In genomic region chr2:205456682-205457081, GRCh38 we compare ENCODE assay signal across 30 cellular contexts.
"Had no signal": no experiment of that assay in that cellular context is flagged by ENCODE, and none has a peak within 500 bp of the region (broad histone marks: within the 10 kb centered on the region; RNA-seq: fewer than 3 reads in every experiment).

No MANE protein-coding gene starts in this region.

- H3K9me3 ChIP-seq: ascending aorta, breast epithelium, gastrocnemius medialis, heart left ventricle had no signal

- FAIRE-seq: endothelial cell of umbilical vein had no signal

- H3K27ac ChIP-seq: ascending aorta, breast epithelium, cardiac muscle cell, epithelial cell of prostate, gastrocnemius medialis, heart left ventricle had no signal

- H3K36me3 ChIP-seq: ascending aorta, breast epithelium, cardiac muscle cell, gastrocnemius medialis, heart left ventricle had no signal

- DNase-seq: activated CD4-positive, alpha-beta memory T cell treated with anti-CD3 and anti-CD28 coated beads, Interleukin-2, amount 10 ng/mL, durations not matched to agents 7 days and 5 days; activated CD4-positive, alpha-beta T cell treated with anti-CD3 and anti-CD28 coated beads for 1 hour; activated CD4-positive, alpha-beta T cell treated with anti-CD3 and anti-CD28 coated beads for 4 hours; activated CD4-positive, alpha-beta T cell treated with anti-CD3 and anti-CD28 coated beads, Interleukin-2, amount 10 ng/mL, durations not matched to agents 7 days and 5 days; activated CD4-positive, alpha-beta T cell treated with anti-CD3 and anti-CD28 coated beads, Interleukin-2, amount 50 U/mL, for 4 hours; activated CD8-positive, alpha-beta memory T cell treated with anti-CD3 and anti-CD28 coated beads, Interleukin-2, amount 50 U/mL, for 48 hours; activated gamma-delta T cell; activated naive CD4-positive, alpha-beta T cell; activated naive CD4-positive, alpha-beta T cell treated with anti-CD3 and anti-CD28 coated beads, Interleukin-2, amount 10 ng/mL, durations not matched to agents 7 days and 5 days; activated naive CD8-positive, alpha-beta T cell treated with anti-CD3 and anti-CD28 coated beads, Interleukin-2, amount 10 ng/mL, durations not matched to agents 7 days and 5 days; activated T-cell treated with anti-CD3 and anti-CD28 coated beads for 4 hours; activated T-cell treated with anti-CD3 and anti-CD28 coated beads, Interleukin-2, amount 50 U/mL, for 24 hours; activated T-cell treated with anti-CD3 and anti-CD28 coated beads, Interleukin-2, amount 50 U/mL, for 72 hours; central memory CD4-positive, alpha-beta T cell; cortex of kidney; dermis blood vessel endothelial cell; effector CD4-positive, alpha-beta T cell; effector memory CD8-positive, alpha-beta T cell; foreskin fibroblast; gastrocnemius medialis; glutamatergic neuron; heart left ventricle; T-cell; T-helper 9 cell had no signal

- H3K4me1 ChIP-seq: ascending aorta, breast epithelium, gastrocnemius medialis had no signal

- ATAC-seq: activated naive CD4-positive, alpha-beta T cell treated with anti-CD3 and anti-CD28 coated beads, Interleukin-2, amount 50 U/mL, for 72 hours; activated T-cell treated with anti-CD3 and anti-CD28 coated beads, Interleukin-2, amount 50 U/mL, for 72 hours; effector memory CD8-positive, alpha-beta T cell; gastrocnemius medialis; heart left ventricle; T-cell had no signal

- H3K4me3 ChIP-seq: ascending aorta, breast epithelium, cardiac muscle cell, gastrocnemius medialis, heart left ventricle had no signal
